In the genomic region with DNA sequence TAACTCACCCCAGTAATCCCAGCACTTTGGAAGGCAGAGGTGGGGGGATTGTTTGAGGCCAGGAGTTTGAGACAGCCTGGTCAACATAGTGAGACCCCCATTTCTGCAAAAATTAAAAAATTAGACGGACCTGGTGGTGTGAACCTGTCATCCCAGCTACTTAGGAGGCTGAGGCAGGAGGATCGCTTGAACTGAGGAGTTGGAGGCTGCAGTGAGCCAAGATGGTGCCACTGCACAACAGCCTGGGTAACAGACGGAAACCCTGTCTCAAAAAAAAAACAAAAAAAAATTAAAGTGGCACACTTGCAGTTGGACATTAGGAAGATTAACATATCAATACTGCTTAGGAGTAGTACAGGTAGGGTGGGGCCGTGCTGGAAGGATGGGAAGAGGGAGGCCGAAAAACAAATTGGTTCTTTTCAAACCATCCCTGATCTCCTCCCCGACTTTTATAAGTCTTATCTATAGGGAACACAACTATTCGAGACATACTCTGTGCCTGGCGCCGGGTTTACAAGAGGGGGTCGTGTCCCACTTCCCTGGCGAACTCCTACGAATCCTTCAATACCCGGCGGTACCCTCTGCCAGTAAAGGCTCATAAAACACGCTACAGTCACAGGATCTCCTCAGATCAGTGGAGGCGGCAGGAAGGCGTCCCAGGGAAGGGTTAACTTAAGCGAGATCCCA, we compare ENCODE assay signal across 8 cellular contexts.
DNase-seq lines count a peak whose midpoint lies in the region; ATAC-seq and TF ChIP-seq lines count a peak whose summit lies in the region.

No MANE protein-coding gene starts in this region.

- TF ChIP-seq CTCF in DND-41 (IDR thresholded peaks at IDR 0.05; ENCODE audit: borderline replicate concordance, extremely low read depth, low read length, poor library complexity, severe bottlenecking) (no peak), epithelial cell of esophagus (IDR thresholded peaks at IDR 0.05; ENCODE audit: insufficient read depth, low read depth, low read length, missing control alignments) (no peak), parathyroid adenoma (IDR thresholded peaks at IDR 0.05) (no peak)

- H4K20me1 ChIP-seq in DND-41 (ENCODE audit: insufficient read depth, low read length), result no peaks in the 10 kb centered on the region

- no peaks in the 10 kb centered on the region for H3K27me3 ChIP-seq in DND-41 (ENCODE audit: insufficient read depth, low read length, poor library complexity)
- H3K27me3 ChIP-seq in parathyroid adenoma (ENCODE audit: control insufficient read depth, insufficient read depth, low read length), result no peaks in the 10 kb centered on the region

- H3K27ac ChIP-seq in DND-41 (ENCODE audit: low read length) (peak overlapping the region; percentile 80), parathyroid adenoma (peak overlapping the region; percentile 97)

- peak; percentile 1; the same call in 1 of the 3 replicates for ATAC-seq in DND-41 (ENCODE audit: insufficient read depth, low read depth)

- H3K9me3 ChIP-seq in DND-41 (ENCODE audit: insufficient read depth, low read length, severe bottlenecking) (no peaks in the 10 kb centered on the region), parathyroid adenoma (ENCODE audit: control insufficient read depth, low read length) (no peaks in the 10 kb centered on the region)

- peaks cover 39% of the 10 kb centered on the region for H3K4me1 ChIP-seq in DND-41 (ENCODE audit: insufficient read depth, low read length)
- H3K4me1 ChIP-seq in parathyroid adenoma, result peaks cover 7% of the 10 kb centered on the region

- H3K36me3 ChIP-seq in DND-41 (ENCODE audit: insufficient read depth, low read length) (peaks cover 26% of the 10 kb centered on the region), parathyroid adenoma (ENCODE audit: control insufficient read depth, insufficient read depth, low read length) (no peaks in the 10 kb centered on the region)

- H3K79me2 ChIP-seq in DND-41 (ENCODE audit: insufficient read depth, low read length) (peaks cover 34% of the 10 kb centered on the region), parathyroid adenoma (peaks cover 8% of the 10 kb centered on the region)

- H3K4me3 ChIP-seq in DND-41 (ENCODE audit: low read depth in 1 of 2, low read length in 2 of 2) (peak overlapping the region; percentile 70 to 73), epithelial cell of esophagus (ENCODE audit: low read length) (peak overlapping the region; percentile 90), parathyroid adenoma (ENCODE audit: low read depth, low read length) (peak overlapping the region; percentile 95)

- peak overlapping the region; percentile 75 for H3K9ac ChIP-seq in DND-41 (ENCODE audit: low read depth, low read length)
- no peak overlapping the region for H3K9ac ChIP-seq in parathyroid adenoma

- H2AFZ ChIP-seq in DND-41 (ENCODE audit: low read depth, low read length) (peak overlapping the region; percentile 84), parathyroid adenoma (peak overlapping the region; percentile 97)

- DNase-seq in DND-41 (no peak), RKO (ENCODE audit: low spot score) (peak; percentile 83), epithelial cell of esophagus (ENCODE audit: low read depth) (no peak), erythroblast (lab: John Stamatoyannopoulos, UW) (no peak), COLO668 (lab: John Stamatoyannopoulos, UW; ENCODE audit: unreplicated experiment) (no peak), NCI-H510A (lab: John Stamatoyannopoulos, UW) (no peak)
- DNase-seq in activated CD8-positive, alpha-beta memory T cell treated with anti-CD3 and anti-CD28 coated beads, Interleukin-2, amount 50 U/mL, for 48 hours, result no peak

- H3K4me2 ChIP-seq in DND-41 (ENCODE audit: insufficient read depth, low read length) (peak overlapping the region; percentile 79), parathyroid adenoma (ENCODE audit: low read length) (peak overlapping the region; percentile 92)

- TF ChIP-seq POLR2A in erythroblast (IDR thresholded peaks at IDR 0.05; ENCODE audit: low read length), result no peak
